Comparison of ENCODE assay signal across 1 cellular context in the genomic region with DNA sequence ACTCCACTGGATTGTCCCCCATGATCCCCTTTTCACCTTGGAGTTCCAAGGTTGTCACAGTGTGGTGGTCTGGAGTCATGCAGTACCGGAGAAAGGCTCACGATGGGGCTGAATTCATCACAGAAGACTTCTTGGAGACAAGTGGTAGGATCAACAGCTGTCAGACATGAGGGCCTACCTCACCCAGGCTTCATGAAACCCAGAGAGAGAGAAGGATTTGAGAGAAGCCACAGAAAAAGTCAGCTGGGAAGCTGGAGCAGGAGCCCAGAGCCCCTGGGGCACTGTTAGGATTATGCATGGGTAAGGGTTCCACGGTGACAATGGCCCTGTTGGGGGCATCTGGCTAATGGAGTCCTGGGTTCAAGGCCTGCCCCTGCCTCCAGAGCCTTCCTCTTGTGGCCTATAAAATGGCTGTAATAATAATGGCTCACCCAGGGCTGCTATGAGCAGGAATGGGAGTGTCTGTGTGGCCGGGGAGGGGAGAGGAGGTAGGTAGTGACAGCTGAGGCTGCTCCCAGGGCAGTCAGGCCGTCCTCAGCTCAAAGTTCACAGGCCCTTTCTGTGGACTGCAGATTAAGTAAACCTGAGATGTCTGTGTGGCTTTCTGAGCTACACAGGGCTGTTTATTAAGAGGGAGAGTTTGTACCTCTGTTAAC.
TF ChIP-seq lines count a peak whose summit lies in the region.

No MANE protein-coding gene starts in this region.

TF ChIP-seq in HepG2, 621 proteins besides CTCF, POLR2A, EP300 and RAD21 (continued from another document and continues in another):
- TF ChIP-seq KLF15 (CRISPR knock-in tag; IDR thresholded peaks at IDR 0.05; ENCODE audit: borderline replicate concordance): 0 out of 2 replicates have a peak, but pooled peaks have one; percentile 3
- TF ChIP-seq LCORL (IDR thresholded peaks at IDR 0.05): no peak
- TF ChIP-seq LCORL (CRISPR knock-in tag; IDR thresholded peaks at IDR 0.05): peak; percentile 15; the same call in 1 of the 2 replicates
- 0 out of 2 replicates have a peak, but pooled peaks have one; percentile 7 for TF ChIP-seq ZBTB20 (CRISPR knock-in tag; IDR thresholded peaks at IDR 0.05; ENCODE audit: borderline replicate concordance, low read depth)
- peak; percentile 19 for TF ChIP-seq SP5 (CRISPR knock-in tag; IDR thresholded peaks at IDR 0.05; ENCODE audit: borderline replicate concordance, low read depth)
- TF ChIP-seq YY1 (IDR thresholded peaks at IDR 0.05; ENCODE audit: insufficient read depth, insufficient replicate concordance, low read depth, low read length): peak; percentile 14
- 0 out of 2 replicates have a peak, but pooled peaks have one; percentile 27 for TF ChIP-seq KMT2B (CRISPR knock-in tag; IDR thresholded peaks at IDR 0.05)
- peak; percentile 43; the same call in 1 of the 2 replicates for TF ChIP-seq NR2F6 (IDR thresholded peaks at IDR 0.05)
- peak; percentile 59 for TF ChIP-seq NR2F6 (CRISPR knock-in tag; IDR thresholded peaks at IDR 0.05)
- TF ChIP-seq ZNF496 (CRISPR knock-in tag; IDR thresholded peaks at IDR 0.05; ENCODE audit: insufficient replicate concordance): no peak
- TF ChIP-seq ZNF644 (CRISPR knock-in tag; IDR thresholded peaks at IDR 0.05; ENCODE audit: low read depth): peak; percentile 48
- peak; percentile 5 for TF ChIP-seq RBM39 (IDR thresholded peaks at IDR 0.05; ENCODE audit: low read depth, low read length, poor library complexity, severe bottlenecking)
- peak; percentile 51; the same call in 1 of the 2 replicates for TF ChIP-seq KAT8 (CRISPR knock-in tag; IDR thresholded peaks at IDR 0.05)
- TF ChIP-seq, protein P1, sequence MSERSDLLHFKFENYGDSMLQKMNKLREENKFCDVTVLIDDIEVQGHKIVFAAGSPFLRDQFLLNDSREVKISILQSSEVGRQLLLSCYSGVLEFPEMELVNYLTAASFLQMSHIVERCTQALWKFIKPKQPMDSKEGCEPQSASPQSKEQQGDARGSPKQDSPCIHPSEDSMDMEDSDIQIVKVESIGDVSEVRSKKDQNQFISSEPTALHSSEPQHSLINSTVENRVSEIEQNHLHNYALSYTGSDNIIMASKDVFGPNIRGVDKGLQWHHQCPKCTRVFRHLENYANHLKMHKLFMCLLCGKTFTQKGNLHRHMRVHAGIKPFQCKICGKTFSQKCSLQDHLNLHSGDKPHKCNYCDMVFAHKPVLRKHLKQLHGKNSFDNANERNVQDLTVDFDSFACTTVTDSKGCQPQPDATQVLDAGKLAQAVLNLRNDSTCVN (CRISPR knock-in tag; IDR thresholded peaks at IDR 0.05; ENCODE audit: borderline replicate concordance): 0 out of 2 replicates have a peak, but pooled peaks have one; percentile 19
- TF ChIP-seq GABPA (IDR thresholded peaks at IDR 0.05; ENCODE audit: low read depth, low read length): no peak
- TF ChIP-seq GABPA (CRISPR knock-in tag; IDR thresholded peaks at IDR 0.05; ENCODE audit: low read depth): peak; percentile 45; the same call in 1 of the 2 replicates
- TF ChIP-seq ZNF547 (CRISPR knock-in tag; IDR thresholded peaks at IDR 0.05): no peak
- TF ChIP-seq GATAD2A (CRISPR knock-in tag; IDR thresholded peaks at IDR 0.05): 0 out of 2 replicates have a peak, but pooled peaks have one; percentile 37
- TF ChIP-seq, protein P2, sequence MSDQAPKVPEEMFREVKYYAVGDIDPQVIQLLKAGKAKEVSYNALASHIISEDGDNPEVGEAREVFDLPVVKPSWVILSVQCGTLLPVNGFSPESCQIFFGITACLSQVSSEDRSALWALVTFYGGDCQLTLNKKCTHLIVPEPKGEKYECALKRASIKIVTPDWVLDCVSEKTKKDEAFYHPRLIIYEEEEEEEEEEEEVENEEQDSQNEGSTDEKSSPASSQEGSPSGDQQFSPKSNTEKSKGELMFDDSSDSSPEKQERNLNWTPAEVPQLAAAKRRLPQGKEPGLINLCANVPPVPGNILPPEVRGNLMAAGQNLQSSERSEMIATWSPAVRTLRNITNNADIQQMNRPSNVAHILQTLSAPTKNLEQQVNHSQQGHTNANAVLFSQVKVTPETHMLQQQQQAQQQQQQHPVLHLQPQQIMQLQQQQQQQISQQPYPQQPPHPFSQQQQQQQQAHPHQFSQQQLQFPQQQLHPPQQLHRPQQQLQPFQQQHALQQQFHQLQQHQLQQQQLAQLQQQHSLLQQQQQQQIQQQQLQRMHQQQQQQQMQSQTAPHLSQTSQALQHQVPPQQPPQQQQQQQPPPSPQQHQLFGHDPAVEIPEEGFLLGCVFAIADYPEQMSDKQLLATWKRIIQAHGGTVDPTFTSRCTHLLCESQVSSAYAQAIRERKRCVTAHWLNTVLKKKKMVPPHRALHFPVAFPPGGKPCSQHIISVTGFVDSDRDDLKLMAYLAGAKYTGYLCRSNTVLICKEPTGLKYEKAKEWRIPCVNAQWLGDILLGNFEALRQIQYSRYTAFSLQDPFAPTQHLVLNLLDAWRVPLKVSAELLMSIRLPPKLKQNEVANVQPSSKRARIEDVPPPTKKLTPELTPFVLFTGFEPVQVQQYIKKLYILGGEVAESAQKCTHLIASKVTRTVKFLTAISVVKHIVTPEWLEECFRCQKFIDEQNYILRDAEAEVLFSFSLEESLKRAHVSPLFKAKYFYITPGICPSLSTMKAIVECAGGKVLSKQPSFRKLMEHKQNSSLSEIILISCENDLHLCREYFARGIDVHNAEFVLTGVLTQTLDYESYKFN (CRISPR knock-in tag; conservative IDR thresholded peaks at IDR 0.05): peak; percentile 64
- TF ChIP-seq AKAP8 (CRISPR knock-in tag; IDR thresholded peaks at IDR 0.05): no peak
- no peak for TF ChIP-seq KLF13 (CRISPR knock-in tag; IDR thresholded peaks at IDR 0.05)
- peak; percentile 65 for TF ChIP-seq SAP130 (CRISPR knock-in tag; IDR thresholded peaks at IDR 0.05; ENCODE audit: low read depth)
- no peak for TF ChIP-seq AGO2 (optimal IDR thresholded peaks at IDR 0.05; ENCODE audit: low read depth, low read length)
- TF ChIP-seq FOXK1 (CRISPR knock-in tag; IDR thresholded peaks at IDR 0.05; ENCODE audit: borderline replicate concordance, low read depth): peak; percentile 36; the same call in 1 of the 2 replicates
- TF ChIP-seq, protein P3, sequence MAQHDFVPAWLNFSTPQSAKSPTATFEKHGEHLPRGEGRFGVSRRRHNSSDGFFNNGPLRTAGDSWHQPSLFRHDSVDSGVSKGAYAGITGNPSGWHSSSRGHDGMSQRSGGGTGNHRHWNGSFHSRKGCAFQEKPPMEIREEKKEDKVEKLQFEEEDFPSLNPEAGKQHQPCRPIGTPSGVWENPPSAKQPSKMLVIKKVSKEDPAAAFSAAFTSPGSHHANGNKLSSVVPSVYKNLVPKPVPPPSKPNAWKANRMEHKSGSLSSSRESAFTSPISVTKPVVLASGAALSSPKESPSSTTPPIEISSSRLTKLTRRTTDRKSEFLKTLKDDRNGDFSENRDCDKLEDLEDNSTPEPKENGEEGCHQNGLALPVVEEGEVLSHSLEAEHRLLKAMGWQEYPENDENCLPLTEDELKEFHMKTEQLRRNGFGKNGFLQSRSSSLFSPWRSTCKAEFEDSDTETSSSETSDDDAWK (CRISPR knock-in tag; IDR thresholded peaks at IDR 0.05): no peak
- TF ChIP-seq FOXA1 (IDR thresholded peaks at IDR 0.05): no peak
- peak; percentile 36; the same call in 1 of the 2 replicates for TF ChIP-seq FOXA1 (CRISPR knock-in tag; IDR thresholded peaks at IDR 0.05)
- TF ChIP-seq HDAC2 (CRISPR knock-in tag; IDR thresholded peaks at IDR 0.05): peak; percentile 54
- TF ChIP-seq ARHGAP35 (CRISPR knock-in tag; IDR thresholded peaks at IDR 0.05; ENCODE audit: borderline replicate concordance): no peak
- TF ChIP-seq CREB1 (IDR thresholded peaks at IDR 0.05): no peak
- 0 out of 2 replicates have a peak, but pooled peaks have one; percentile 18 for TF ChIP-seq CREB1 (CRISPR knock-in tag; IDR thresholded peaks at IDR 0.05)
- TF ChIP-seq RCOR2 (CRISPR knock-in tag; IDR thresholded peaks at IDR 0.05): no peak
- TF ChIP-seq PHF20 (CRISPR knock-in tag; IDR thresholded peaks at IDR 0.05): 0 out of 2 replicates have a peak, but pooled peaks have one; percentile 15
- TF ChIP-seq MAZ (IDR thresholded peaks at IDR 0.05; ENCODE audit: borderline replicate concordance, low read depth, low read length): no peak
- TF ChIP-seq MAZ (CRISPR knock-in tag; IDR thresholded peaks at IDR 0.05; ENCODE audit: low read depth): 0 out of 2 replicates have a peak, but pooled peaks have one; percentile 9
- TF ChIP-seq KLF16 (CRISPR knock-in tag; IDR thresholded peaks at IDR 0.05): 0 out of 4 replicates have a peak, but pooled peaks of 1 of the 2 experiments have one; percentile 22
- TF ChIP-seq, protein P4, sequence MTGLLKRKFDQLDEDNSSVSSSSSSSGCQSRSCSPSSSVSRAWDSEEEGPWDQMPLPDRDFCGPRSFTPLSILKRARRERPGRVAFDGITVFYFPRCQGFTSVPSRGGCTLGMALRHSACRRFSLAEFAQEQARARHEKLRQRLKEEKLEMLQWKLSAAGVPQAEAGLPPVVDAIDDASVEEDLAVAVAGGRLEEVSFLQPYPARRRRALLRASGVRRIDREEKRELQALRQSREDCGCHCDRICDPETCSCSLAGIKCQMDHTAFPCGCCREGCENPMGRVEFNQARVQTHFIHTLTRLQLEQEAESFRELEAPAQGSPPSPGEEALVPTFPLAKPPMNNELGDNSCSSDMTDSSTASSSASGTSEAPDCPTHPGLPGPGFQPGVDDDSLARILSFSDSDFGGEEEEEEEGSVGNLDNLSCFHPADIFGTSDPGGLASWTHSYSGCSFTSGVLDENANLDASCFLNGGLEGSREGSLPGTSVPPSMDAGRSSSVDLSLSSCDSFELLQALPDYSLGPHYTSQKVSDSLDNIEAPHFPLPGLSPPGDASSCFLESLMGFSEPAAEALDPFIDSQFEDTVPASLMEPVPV (CRISPR knock-in tag; IDR thresholded peaks at IDR 0.05): no peak
- TF ChIP-seq, protein P5, sequence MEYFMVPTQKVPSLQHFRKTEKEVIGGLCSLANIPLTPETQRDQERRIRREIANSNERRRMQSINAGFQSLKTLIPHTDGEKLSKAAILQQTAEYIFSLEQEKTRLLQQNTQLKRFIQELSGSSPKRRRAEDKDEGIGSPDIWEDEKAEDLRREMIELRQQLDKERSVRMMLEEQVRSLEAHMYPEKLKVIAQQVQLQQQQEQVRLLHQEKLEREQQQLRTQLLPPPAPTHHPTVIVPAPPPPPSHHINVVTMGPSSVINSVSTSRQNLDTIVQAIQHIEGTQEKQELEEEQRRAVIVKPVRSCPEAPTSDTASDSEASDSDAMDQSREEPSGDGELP (IDR thresholded peaks at IDR 0.05; ENCODE audit: borderline replicate concordance, low read depth): peak; percentile 72; the same call in 1 of the 2 replicates
- no peak for TF ChIP-seq ONECUT2 (CRISPR knock-in tag; IDR thresholded peaks at IDR 0.05)
- TF ChIP-seq PRMT3 (CRISPR knock-in tag; IDR thresholded peaks at IDR 0.05; ENCODE audit: borderline replicate concordance, low read depth): no peak
- TF ChIP-seq, protein P6, sequence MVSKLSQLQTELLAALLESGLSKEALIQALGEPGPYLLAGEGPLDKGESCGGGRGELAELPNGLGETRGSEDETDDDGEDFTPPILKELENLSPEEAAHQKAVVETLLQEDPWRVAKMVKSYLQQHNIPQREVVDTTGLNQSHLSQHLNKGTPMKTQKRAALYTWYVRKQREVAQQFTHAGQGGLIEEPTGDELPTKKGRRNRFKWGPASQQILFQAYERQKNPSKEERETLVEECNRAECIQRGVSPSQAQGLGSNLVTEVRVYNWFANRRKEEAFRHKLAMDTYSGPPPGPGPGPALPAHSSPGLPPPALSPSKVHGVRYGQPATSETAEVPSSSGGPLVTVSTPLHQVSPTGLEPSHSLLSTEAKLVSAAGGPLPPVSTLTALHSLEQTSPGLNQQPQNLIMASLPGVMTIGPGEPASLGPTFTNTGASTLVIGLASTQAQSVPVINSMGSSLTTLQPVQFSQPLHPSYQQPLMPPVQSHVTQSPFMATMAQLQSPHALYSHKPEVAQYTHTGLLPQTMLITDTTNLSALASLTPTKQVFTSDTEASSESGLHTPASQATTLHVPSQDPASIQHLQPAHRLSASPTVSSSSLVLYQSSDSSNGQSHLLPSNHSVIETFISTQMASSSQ (IDR thresholded peaks at IDR 0.05; ENCODE audit: low read depth): no peak
- TF ChIP-seq, protein P6 (CRISPR knock-in tag; IDR thresholded peaks at IDR 0.05; ENCODE audit: borderline replicate concordance): 0 out of 2 replicates have a peak, but pooled peaks have one; percentile 2
- TF ChIP-seq RORA (CRISPR knock-in tag; IDR thresholded peaks at IDR 0.05): no peak
- TF ChIP-seq, protein P7, sequence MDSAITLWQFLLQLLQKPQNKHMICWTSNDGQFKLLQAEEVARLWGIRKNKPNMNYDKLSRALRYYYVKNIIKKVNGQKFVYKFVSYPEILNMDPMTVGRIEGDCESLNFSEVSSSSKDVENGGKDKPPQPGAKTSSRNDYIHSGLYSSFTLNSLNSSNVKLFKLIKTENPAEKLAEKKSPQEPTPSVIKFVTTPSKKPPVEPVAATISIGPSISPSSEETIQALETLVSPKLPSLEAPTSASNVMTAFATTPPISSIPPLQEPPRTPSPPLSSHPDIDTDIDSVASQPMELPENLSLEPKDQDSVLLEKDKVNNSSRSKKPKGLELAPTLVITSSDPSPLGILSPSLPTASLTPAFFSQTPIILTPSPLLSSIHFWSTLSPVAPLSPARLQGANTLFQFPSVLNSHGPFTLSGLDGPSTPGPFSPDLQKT (CRISPR knock-in tag; IDR thresholded peaks at IDR 0.05; ENCODE audit: borderline replicate concordance): no peak
- TF ChIP-seq, protein P8, sequence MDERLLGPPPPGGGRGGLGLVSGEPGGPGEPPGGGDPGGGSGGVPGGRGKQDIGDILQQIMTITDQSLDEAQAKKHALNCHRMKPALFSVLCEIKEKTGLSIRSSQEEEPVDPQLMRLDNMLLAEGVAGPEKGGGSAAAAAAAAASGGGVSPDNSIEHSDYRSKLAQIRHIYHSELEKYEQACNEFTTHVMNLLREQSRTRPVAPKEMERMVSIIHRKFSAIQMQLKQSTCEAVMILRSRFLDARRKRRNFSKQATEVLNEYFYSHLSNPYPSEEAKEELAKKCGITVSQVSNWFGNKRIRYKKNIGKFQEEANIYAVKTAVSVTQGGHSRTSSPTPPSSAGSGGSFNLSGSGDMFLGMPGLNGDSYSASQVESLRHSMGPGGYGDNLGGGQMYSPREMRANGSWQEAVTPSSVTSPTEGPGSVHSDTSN (CRISPR knock-in tag; IDR thresholded peaks at IDR 0.05): no peak
- 0 out of 2 replicates have a peak, but pooled peaks have one; percentile 29 for TF ChIP-seq HMG20A (CRISPR knock-in tag; IDR thresholded peaks at IDR 0.05; ENCODE audit: borderline replicate concordance)
- TF ChIP-seq FOXP1 (IDR thresholded peaks at IDR 0.05): no peak
- peak; percentile 27; the same call in 1 of the 2 replicates for TF ChIP-seq FOXP1 (CRISPR knock-in tag; IDR thresholded peaks at IDR 0.05)
